Comparison of ENCODE assay signal across 8 cellular contexts in genomic region chr2:202375006-202375610, GRCh38. TPM values are rescaled to one million over a fixed set of nuclear protein-coding genes. Genes with fewer than 3 reads are reported as not detected.
DNase-seq lines count a peak whose midpoint lies in the region; ATAC-seq and TF ChIP-seq lines count a peak whose summit lies in the region.

No MANE protein-coding gene starts in this region.

- DNase-seq in NCI-H526 treated with DMSO at 0.1 percent for 48 hours (lab: John Stamatoyannopoulos, UW): peak; percentile 33
- DNase-seq in activated T-cell treated with anti-CD3 and anti-CD28 coated beads, Interleukin-2, amount 50 U/mL, for 1 hour: peak; percentile 60
- peak; percentile 73 for DNase-seq in stimulated activated CD8-positive, alpha-beta memory T cell treated with anti-CD3 and anti-CD28 coated beads, Interleukin-4, amount 100 ng/mL, for 48 hours

- TF ChIP-seq POLR2A in GM18505 (IDR thresholded peaks at IDR 0.05; ENCODE audit: borderline replicate concordance, extremely low read depth, insufficient read depth, insufficient read length): peak; percentile 6

- H3K27me3 ChIP-seq in esophagus (ENCODE audit: control insufficient read depth in 1 of 2, insufficient read depth in 2 of 2, low read length in 2 of 2) (no peaks in the 10 kb centered on the region), mucosa of stomach (ENCODE audit: control insufficient read depth, insufficient read depth, low read length) (no peaks in the 10 kb centered on the region)

- H3K4me1 ChIP-seq in esophagus (ENCODE audit: control insufficient read depth in 2 of 2, insufficient read depth in 2 of 2, low read length in 1 of 2) (peaks cover 0 to 2% of the 10 kb centered on the region in 2 donors), mucosa of stomach (ENCODE audit: control insufficient read depth, insufficient read depth, low read length) (no peaks in the 10 kb centered on the region)

- H3K4me3 ChIP-seq in esophagus (ENCODE audit: low read depth in 1 of 2, low read length in 2 of 2) (peak overlapping the region; percentile 84 to 98), mucosa of stomach (ENCODE audit: low read length) (peak overlapping the region; percentile 46)

- WGBS in esophagus, 2 donors: 0 to 1% methylated on average over 33 of the region's 33 CpGs

- peak overlapping the region; percentile 92 to 97 for H3K27ac ChIP-seq in esophagus (ENCODE audit: low read depth in 2 of 2, low read length in 1 of 2)

- H3K9ac ChIP-seq in mucosa of stomach (ENCODE audit: low read length): peak overlapping the region; percentile 91

- H3K36me3 ChIP-seq in esophagus (ENCODE audit: control insufficient read depth in 2 of 2, insufficient read depth in 2 of 2, low read length in 1 of 2) (no peaks in the 10 kb centered on the region), mucosa of stomach (ENCODE audit: control insufficient read depth, insufficient read depth, low read length) (no peaks in the 10 kb centered on the region)

- H3K9me3 ChIP-seq in esophagus (ENCODE audit: control insufficient read depth in 2 of 2, insufficient read depth in 1 of 2, low read depth in 1 of 2, low read length in 1 of 2) (no peaks in the 10 kb centered on the region), mucosa of stomach (ENCODE audit: control insufficient read depth, low read length) (no peaks in the 10 kb centered on the region)

- ATAC-seq in GM18505 (IDR thresholded peaks at IDR 0.05; ENCODE audit: unreplicated experiment) (peak; percentile 4), GM21381 (IDR thresholded peaks at IDR 0.05; ENCODE audit: unreplicated experiment) (no peak), HG03025 (IDR thresholded peaks at IDR 0.05; ENCODE audit: low FRiP score, unreplicated experiment) (no peak)

RNA-seq across cellular contexts. Expression of gene BMPR2, which starts 1.0 kb away (rescaled TPM):
- polyA plus RNA-seq in esophagus: 1 to 10 TPM; 4.7 to 5.2 TPM
